Comparison of ENCODE assay signal across 19 cellular contexts in the genomic region with DNA sequence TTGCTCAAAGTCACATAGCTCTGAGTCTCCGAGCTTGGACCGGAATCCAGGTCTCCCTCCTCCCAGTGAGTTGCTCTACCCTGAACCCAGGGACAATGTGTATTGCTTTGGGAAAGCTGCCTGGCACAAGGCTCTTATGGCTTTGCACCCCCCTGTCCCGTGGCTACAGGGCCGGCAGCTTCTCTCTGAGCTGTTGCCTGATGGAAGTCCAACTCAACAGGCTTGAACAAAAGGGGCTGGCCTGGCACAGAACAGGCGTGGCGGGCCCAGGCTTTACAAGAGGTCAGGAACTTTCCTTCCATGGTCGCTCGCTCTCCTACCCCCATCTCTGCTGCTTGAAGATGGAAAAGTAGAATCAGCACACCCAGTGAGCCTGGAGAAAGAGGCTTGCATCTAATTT. TPM values are rescaled to one million over a fixed set of nuclear protein-coding genes. Genes with fewer than 3 reads are reported as not detected.
DNase-seq lines count a peak whose midpoint lies in the region; ATAC-seq and TF ChIP-seq lines count a peak whose summit lies in the region.
"Had no signal": no experiment of that assay in that cellular context is flagged by ENCODE, and none has a peak within 500 bp of the region (broad histone marks: within the 10 kb centered on the region; RNA-seq: fewer than 3 reads in every experiment).

No MANE protein-coding gene starts in this region.

- peak overlapping the region; percentile 6 for H3K23ac ChIP-seq in neuronal stem cell (ENCODE audit: low read depth, low read length, poor library complexity)

- H2BK120ac ChIP-seq in neuronal stem cell (ENCODE audit: low read depth, low read length), result no peak overlapping the region

- no peak overlapping the region for H3K4me2 ChIP-seq in neuronal stem cell (ENCODE audit: insufficient read depth, low read length, poor library complexity, severe bottlenecking)
- H3K4me2 ChIP-seq: BLaER1 had no signal

- H3K14ac ChIP-seq in neuronal stem cell (ENCODE audit: low read length), result no peak overlapping the region

- H3K4me1 ChIP-seq in neuronal stem cell (ENCODE audit: control insufficient read depth in 2 of 2, insufficient read depth in 1 of 2, low read depth in 1 of 2, low read length in 2 of 2), result no peaks in the 10 kb centered on the region
- H3K4me1 ChIP-seq: BLaER1 had no signal

- no peak overlapping the region for H2BK12ac ChIP-seq in neuronal stem cell (ENCODE audit: low read length)

- H3K4ac ChIP-seq in neuronal stem cell (ENCODE audit: low read length), result no peak overlapping the region

- peak overlapping the region; percentile 93 for H2AK5ac ChIP-seq in neuronal stem cell (ENCODE audit: low read depth, low read length)

- peak overlapping the region; percentile 68 for H2BK5ac ChIP-seq in neuronal stem cell (ENCODE audit: low read length)

- DNase-seq in activated effector memory CD4-positive, alpha-beta T cell treated with anti-CD3 and anti-CD28 coated beads, Interleukin-2, amount 50 U/mL, for 16 hours, result peak; percentile 53
- no peak for DNase-seq in activated effector memory CD4-positive, alpha-beta T cell treated with Interleukin-2 at 50 U/mL for 16 hours
- DNase-seq in coronary artery (ENCODE audit: low spot score) (peak; percentile 64), neuronal stem cell (ENCODE audit: low spot score) (no peak), H7 (no peak), NCI-H1436 (lab: John Stamatoyannopoulos, UW) (no peak)
- DNase-seq: CD4-positive, alpha-beta memory T cell; DMS153; GF-D8; GOT3; NCI-H1092 treated with DMSO at 0.1 percent for 48 hours; NCI-H2081 treated with DMSO at 0.1 percent for 48 hours; NCI-H510A; NCI-H774; SHP77 had no signal

- no peaks in the 10 kb centered on the region for H3K9me3 ChIP-seq in neuronal stem cell (replicated peaks in 1 of 2; ENCODE audit: control insufficient read depth in 2 of 2, insufficient read depth in 1 of 2, low read depth in 1 of 2, low read length in 2 of 2)

- H4K91ac ChIP-seq in neuronal stem cell (ENCODE audit: low read depth, low read length, poor library complexity), result no peak overlapping the region

- peak overlapping the region; percentile 30 for H2BK15ac ChIP-seq in neuronal stem cell (ENCODE audit: low read length)

- no CpG with 5 or more reads among the region's 8 CpGs for WGBS in neuronal stem cell (ENCODE audit: extremely low coverage in 2 of 2, insufficient read length in 2 of 2, insufficient replicate concordance in 1 of 2), 2 donors

- no peak overlapping the region for H2AFZ ChIP-seq in neuronal stem cell (ENCODE audit: low read length)

- ATAC-seq in GM21447 (IDR thresholded peaks at IDR 0.05; ENCODE audit: unreplicated experiment), result no peak
- ATAC-seq: GM12878, K562 had no signal

- H3K4me3 ChIP-seq in coronary artery (no peak overlapping the region), neuronal stem cell (ENCODE audit: low read length in 2 of 2) (no peak overlapping the region), H7 (ENCODE audit: insufficient read depth, low read depth, low read length) (no peak overlapping the region)
- H3K4me3 ChIP-seq: BLaER1, GM12878, K562 had no signal

- H3K18ac ChIP-seq in neuronal stem cell (ENCODE audit: low read length), result peak overlapping the region; percentile 3

- H3K79me1 ChIP-seq in neuronal stem cell (ENCODE audit: low read depth, low read length), result no peaks in the 10 kb centered on the region

- no peak overlapping the region for H3K27ac ChIP-seq in coronary artery
- H3K27ac ChIP-seq in neuronal stem cell (replicated peaks; ENCODE audit: low read length), result no peak overlapping the region

- no peak overlapping the region for H3K9ac ChIP-seq in neuronal stem cell (ENCODE audit: low read depth, low read length, poor library complexity)
- H3K9ac ChIP-seq: BLaER1 had no signal

- H3K36me3 ChIP-seq in neuronal stem cell (replicated peaks in 1 of 2; ENCODE audit: control insufficient read depth in 2 of 2, insufficient read depth in 2 of 2, low read length in 2 of 2), result no peaks in the 10 kb centered on the region
- H3K36me3 ChIP-seq in H7 (replicated peaks; ENCODE audit: control insufficient read depth, insufficient read depth, low read length), result no peaks in the 10 kb centered on the region
- H3K36me3 ChIP-seq: BLaER1 had no signal

- H3K27me3 ChIP-seq in neuronal stem cell (ENCODE audit: control insufficient read depth in 3 of 3, insufficient read depth in 3 of 3, low read depth in 1 of 3, low read length in 3 of 3), result no peaks in the 10 kb centered on the region
- no peaks in the 10 kb centered on the region for H3K27me3 ChIP-seq in H7 (ENCODE audit: control insufficient read depth, insufficient read depth, low read length)
- H3K27me3 ChIP-seq: BLaER1 had no signal

- no peak for TF ChIP-seq CTCF in coronary artery (IDR thresholded peaks at IDR 0.05)

- H4K8ac ChIP-seq in neuronal stem cell (ENCODE audit: low read depth, low read length), result no peak overlapping the region

RNA-seq across cellular contexts. Expression of gene MYEOV, which starts 34.3 kb away (rescaled TPM):
- polyA plus RNA-seq in neuronal stem cell (2013, experiment 1 of 2), result 0.08 TPM
- 0.26 TPM for polyA plus RNA-seq in neuronal stem cell (2013, experiment 2 of 2)
- 2.0 and 4.3 TPM in 2 replicates for total RNA-seq in H7 (2014; rRNA removed; shearing (Covaris generic))
- total RNA-seq: CD4-positive, alpha-beta memory T cell had no signal
- polyA plus RNA-seq: CD4-positive, alpha-beta memory T cell had no signal

Comparison
In these comparisons a context has a peak if more than half of its experiments do, and no peak if none do; other contexts are left out.
1. DNase-seq: peak in activated effector memory CD4-positive, alpha-beta T cell treated with anti-CD3 and anti-CD28 coated beads, Interleukin-2, amount 50 U/mL, for 16 hours (single experiment) and coronary artery (single experiment); none in activated effector memory CD4-positive, alpha-beta T cell treated with Interleukin-2 at 50 U/mL for 16 hours (single experiment), neuronal stem cell (single experiment), H7 (single experiment) and NCI-H1436 (single experiment).